In genomic region chr10:66931340-66931948, GRCh38 we compare ENCODE assay signal across 9 cellular contexts. TPM values are rescaled to one million over a fixed set of nuclear protein-coding genes. Genes with fewer than 3 reads are reported as not detected.
DNase-seq lines count a peak whose midpoint lies in the region; ATAC-seq and TF ChIP-seq lines count a peak whose summit lies in the region.
"Had no signal": no experiment of that assay in that cellular context is flagged by ENCODE, and none has a peak within 500 bp of the region (broad histone marks: within the 10 kb centered on the region; RNA-seq: fewer than 3 reads in every experiment).

No MANE protein-coding gene starts in this region.

- DNase-seq in BJ (ENCODE audit: low read depth) (peak; percentile 10), NCI-H446 treated with DMSO at 0.1 percent for 48 hours (lab: John Stamatoyannopoulos, UW) (peak; percentile 19), brain microvascular endothelial cell (peak; percentile 54), left lung (no peak), NK-92 (lab: John Stamatoyannopoulos, UW; ENCODE audit: unreplicated experiment) (no peak), GM19238 (ENCODE audit: insufficient read length, low spot score) (no peak)

- H3K27ac ChIP-seq in brain microvascular endothelial cell (no peak overlapping the region), left lung (no peak overlapping the region)
- H3K27ac ChIP-seq: neutrophil had no signal

- in situ Hi-C loops in brain microvascular endothelial cell (cut with HindIII; ENCODE audit: low pct_ligation_motif_present, low sequenced_read_pairs): no loop called here

- H3K4me3 ChIP-seq in BJ (ENCODE audit: low read depth, low read length) (no peak overlapping the region), brain microvascular endothelial cell (ENCODE audit: low read depth, low read length) (no peak overlapping the region), left lung (no peak overlapping the region)

- CTCF ChIA-PET in BJ (lab: Yijun Ruan, JAX): interaction anchor here (0.6 to 1.0 kb wide), 3 partner anchors 33 to 753 kb away, joined by 3 read pairs; no protein-coding TSS in a partner anchor

- no peaks in the 10 kb centered on the region for H3K36me3 ChIP-seq in BJ (ENCODE audit: control insufficient read depth, insufficient read depth, low read length)
- H3K36me3 ChIP-seq in brain microvascular endothelial cell (replicated peaks): no peaks in the 10 kb centered on the region
- no peaks in the 10 kb centered on the region for H3K36me3 ChIP-seq in left lung
- H3K36me3 ChIP-seq: neutrophil had no signal

- H3K4me1 ChIP-seq in left lung: no peaks in the 10 kb centered on the region

- intact Hi-C loops in left lung (cut with DNase I): no loop called here

- POLR2A ChIA-PET in BJ (lab: Charles Lee): no interaction called here

- peak; percentile 70 for TF ChIP-seq CTCF in BJ (IDR thresholded peaks at IDR 0.05; ENCODE audit: insufficient read depth, low read depth, low read length)
- peak; percentile 62 for TF ChIP-seq CTCF in brain microvascular endothelial cell (IDR thresholded peaks at IDR 0.05; ENCODE audit: low read depth, low read length, missing control alignments)
- TF ChIP-seq CTCF in left lung (IDR thresholded peaks at IDR 0.05): peak; percentile 41 to 76

- peak; percentile 83 for ATAC-seq in GM18511 (IDR thresholded peaks at IDR 0.05; ENCODE audit: unreplicated experiment)
- peak; percentile 67 for ATAC-seq in HG02981 (IDR thresholded peaks at IDR 0.05; ENCODE audit: unreplicated experiment)
- peak; percentile 81 for ATAC-seq in left lung

- peaks cover 8% of the 10 kb centered on the region; the same call in 1 of the 2 replicates for H3K27me3 ChIP-seq in BJ (ENCODE audit: control insufficient read depth, insufficient read depth, low read length)
- no peaks in the 10 kb centered on the region for H3K27me3 ChIP-seq in brain microvascular endothelial cell (replicated peaks)
- H3K27me3 ChIP-seq in left lung: peaks cover 32 to 46% of the 10 kb centered on the region in 2 donors

- H3K9me3 ChIP-seq in left lung: no peaks in the 10 kb centered on the region
- H3K9me3 ChIP-seq: neutrophil had no signal

RNA-seq across cellular contexts. Expression of gene LRRTM3, which starts 5.6 kb away (rescaled TPM):
- polyA plus RNA-seq in BJ (2011; rRNA removed): not detected in 2 replicates
- polyA minus RNA-seq in BJ (2011; rRNA and poly(A)+ RNA removed): not detected in 2 replicates
- not detected for total RNA-seq in left lung

Comparison
In these comparisons a context has a peak if more than half of its experiments do, and no peak if none do; other contexts are left out.
1. DNase-seq: peak in BJ (single experiment), NCI-H446 treated with DMSO at 0.1 percent for 48 hours (single experiment) and brain microvascular endothelial cell (single experiment); none in left lung (0 of 2), NK-92 (single experiment) and GM19238 (single experiment).
2. Peak in every context shown above with its lines, with median percentiles within 50 percentile points of each other: CTCF ChIP-seq and ATAC-seq.